21 cellular contexts compared by ENCODE assay signal in the genomic region with DNA sequence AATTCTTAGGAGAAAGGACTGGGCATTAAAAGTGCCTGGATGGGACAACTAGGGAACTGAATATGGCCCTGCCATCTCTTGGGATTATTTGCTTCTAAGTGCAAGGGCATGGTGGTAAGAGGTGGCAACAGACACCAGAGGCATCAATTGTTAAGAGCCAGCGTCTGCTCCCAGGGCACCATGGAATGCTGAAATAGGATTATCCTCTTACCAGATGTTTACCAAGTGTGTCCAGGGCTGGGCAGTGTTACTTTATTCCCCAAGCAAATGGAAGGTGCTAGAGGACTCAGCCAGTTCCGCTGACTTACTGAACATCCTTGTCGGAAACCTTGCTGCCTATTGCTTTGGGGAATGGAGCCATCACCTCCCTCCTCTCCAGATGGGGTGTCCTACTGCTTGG.
DNase-seq lines count a peak whose midpoint lies in the region; ATAC-seq, FAIRE-seq and TF ChIP-seq lines count a peak whose summit lies in the region.
"Had no signal": no experiment of that assay in that cellular context is flagged by ENCODE, and none has a peak within 500 bp of the region (broad histone marks: within the 10 kb centered on the region; RNA-seq: fewer than 3 reads in every experiment).

No MANE protein-coding gene starts in this region.

- no peaks in the 10 kb centered on the region for H3K79me2 ChIP-seq in fibroblast of lung (ENCODE audit: control insufficient read depth, insufficient read depth, low read length)

- H3K4me3 ChIP-seq in fibroblast of lung (replicated peaks in 1 of 4; ENCODE audit: control extremely low read depth in 1 of 4, insufficient read depth in 1 of 4, low read depth in 3 of 4, low read length in 4 of 4) (no peak overlapping the region), skeletal muscle satellite cell (ENCODE audit: low read length) (peak overlapping the region; percentile 23)
- H3K4me3 ChIP-seq: cardiac muscle cell, tibial artery had no signal

- no peak for TF ChIP-seq CTCF in RWPE1 (conservative IDR thresholded peaks at IDR 0.05; ENCODE audit: low read depth)
- TF ChIP-seq CTCF in fibroblast of lung (conservative IDR thresholded peaks at IDR 0.05 in 1 of 2, IDR thresholded peaks at IDR 0.05 in 1 of 2; ENCODE audit: low read depth in 1 of 2, low read length in 2 of 2), result no peak

- FAIRE-seq in HTR-8/SVneo (lab: Jason Lieb, UNC), result peak; percentile 76
- FAIRE-seq: kidney had no signal

- POLR2A ChIA-PET in RWPE1 (lab: Yijun Ruan, JAX; ENCODE audit: low non-redundant PET), result no interaction called here

- peak overlapping the region; percentile 3; the same call in 1 of the 2 replicates for H3K27ac ChIP-seq in RWPE1
- H3K27ac ChIP-seq in fibroblast of lung (ENCODE audit: insufficient read depth, low read length), result peak overlapping the region; percentile 40
- H3K27ac ChIP-seq: cardiac muscle cell, tibial artery had no signal

- H3K36me3 ChIP-seq in fibroblast of lung (ENCODE audit: control insufficient read depth, insufficient read depth, low read length) (no peaks in the 10 kb centered on the region), skeletal muscle satellite cell (ENCODE audit: insufficient read depth, low read length) (no peaks in the 10 kb centered on the region)
- H3K36me3 ChIP-seq: cardiac muscle cell, tibial artery had no signal

- DNase-seq in HTR-8/SVneo (ENCODE audit: insufficient read length, low spot score) (no peak), RWPE1 (ENCODE audit: low spot score) (no peak), fibroblast of lung (ENCODE audit: low read depth in 2 of 2) (no peak), NCI-H748 (lab: John Stamatoyannopoulos, UW; ENCODE audit: unreplicated experiment) (no peak), NCI-H2227 (lab: John Stamatoyannopoulos, UW; ENCODE audit: unreplicated experiment) (no peak)
- DNase-seq: activated CD4-positive, alpha-beta T cell treated with anti-CD3 and anti-CD28 coated beads, Interleukin-2, amount 10 ng/mL, durations not matched to agents 7 days and 5 days; activated naive CD4-positive, alpha-beta T cell treated with anti-CD3 and anti-CD28 coated beads, Interleukin-2, amount 10 ng/mL, durations not matched to agents 7 days and 5 days; amygdala; CD8-positive, alpha-beta memory T cell; cortex of kidney; endodermal cell; kidney; NCI-H187; OCI-M1; stimulated activated naive CD8-positive, alpha-beta T cell treated with anti-CD3 and anti-CD28 coated beads, Interleukin-15, amount 100 ng/mL, for 72 hours; T-helper 2 cell; tibial artery had no signal

- H2AFZ ChIP-seq in fibroblast of lung (ENCODE audit: low read length), result no peak overlapping the region

- H3K27me3 ChIP-seq in fibroblast of lung (ENCODE audit: control insufficient read depth, insufficient read depth, low read length), result no peaks in the 10 kb centered on the region
- H3K27me3 ChIP-seq in skeletal muscle satellite cell (ENCODE audit: control insufficient read depth, insufficient read depth, low read length), result no peaks in the 10 kb centered on the region
- H3K27me3 ChIP-seq: cardiac muscle cell, tibial artery had no signal

- H3K9me3 ChIP-seq in fibroblast of lung (ENCODE audit: control insufficient read depth, insufficient read depth, low read depth, low read length), result no peaks in the 10 kb centered on the region
- H3K9me3 ChIP-seq in skeletal muscle satellite cell (replicated peaks; ENCODE audit: low read length), result no peaks in the 10 kb centered on the region
- H3K9me3 ChIP-seq: tibial artery had no signal

- peaks cover 38% of the 10 kb centered on the region for H3K4me1 ChIP-seq in fibroblast of lung (ENCODE audit: control insufficient read depth, extremely low read depth, insufficient read depth, low read length)
- H3K4me1 ChIP-seq in skeletal muscle satellite cell (ENCODE audit: control insufficient read depth, insufficient read depth, low read length), result peaks cover 84% of the 10 kb centered on the region
- H3K4me1 ChIP-seq: tibial artery had no signal

- CTCF ChIA-PET in RWPE1 (lab: Yijun Ruan, JAX), result no interaction called here

- H3K4me2 ChIP-seq in fibroblast of lung (ENCODE audit: extremely low read depth, insufficient read depth, low read length) (no peak overlapping the region), skeletal muscle satellite cell (ENCODE audit: low read length) (peak overlapping the region; percentile 68)

- H4K20me1 ChIP-seq in fibroblast of lung (ENCODE audit: control insufficient read depth, extremely low read depth, insufficient read depth, low read length), result no peaks in the 10 kb centered on the region

- H3K9ac ChIP-seq in fibroblast of lung (ENCODE audit: insufficient read depth, low read length) (no peak overlapping the region), skeletal muscle satellite cell (ENCODE audit: low read depth, low read length) (peak overlapping the region; percentile 86)

- ATAC-seq in GM18867 (IDR thresholded peaks at IDR 0.05; ENCODE audit: unreplicated experiment), result no peak
- ATAC-seq: sciatic nerve; stimulated activated naive CD8-positive, alpha-beta T cell treated with anti-CD3 and anti-CD28 coated beads, Interleukin-15, amount 100 ng/mL, for 72 hours had no signal
